ENCODE assay signal across 8 cellular contexts in the genomic region with DNA sequence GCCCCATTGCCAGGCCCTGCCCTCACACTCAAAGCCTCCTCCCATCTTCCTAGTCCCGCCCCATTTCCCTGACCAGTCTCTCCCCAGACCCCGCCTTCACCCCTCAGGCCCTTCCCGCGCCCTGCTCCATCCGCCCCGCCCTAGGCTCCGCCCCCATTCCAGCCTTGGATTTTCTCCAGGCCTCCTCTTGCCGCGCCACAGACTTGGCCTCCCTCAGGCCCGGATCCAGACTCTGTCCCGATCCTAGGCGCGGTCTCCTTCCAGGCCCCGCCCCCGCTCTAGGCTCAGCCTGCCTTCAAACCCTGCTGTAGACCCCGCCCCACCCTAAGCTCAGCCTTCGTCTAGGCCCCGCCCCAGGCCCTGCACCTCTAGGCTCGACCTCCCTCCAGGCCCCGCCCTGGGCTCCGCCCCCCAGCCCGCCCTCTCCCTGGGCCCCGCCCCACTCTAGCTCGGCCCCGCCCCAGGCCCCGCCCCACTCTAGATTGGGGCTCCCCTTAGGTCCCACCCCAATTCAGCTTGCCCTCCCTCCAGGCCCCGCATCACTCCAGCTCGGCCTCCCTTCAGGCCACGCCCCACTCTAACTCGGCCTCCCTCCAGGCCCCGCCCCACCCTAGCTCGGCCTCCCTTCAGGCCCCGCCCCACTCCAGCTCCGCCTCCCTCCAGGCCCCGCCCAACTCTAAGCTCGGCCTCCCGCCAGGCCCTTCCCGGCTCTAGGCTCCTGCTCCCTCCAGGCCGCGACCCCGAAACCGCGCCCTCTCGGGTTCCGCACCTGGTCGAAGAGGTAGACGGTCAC. TPM values are rescaled to one million over a fixed set of nuclear protein-coding genes. Genes with fewer than 3 reads are reported as not detected.
DNase-seq lines count a peak whose midpoint lies in the region; ATAC-seq and TF ChIP-seq lines count a peak whose summit lies in the region.

No MANE protein-coding gene starts in this region.

- TF ChIP-seq CTCF in osteocyte (IDR thresholded peaks at IDR 0.05), result no peak
- TF ChIP-seq CTCF in thoracic aorta (IDR thresholded peaks at IDR 0.05), result no peak

- H3K9me3 Mint-ChIP-seq in osteocyte (ENCODE audit: unreplicated experiment), result no peaks in the 10 kb centered on the region

- no peaks in the 10 kb centered on the region for H3K9me3 ChIP-seq in thoracic aorta

- H3K4me3 ChIP-seq in thoracic aorta, result peak overlapping the region; percentile 70

- H3K27me3 Mint-ChIP-seq in osteocyte (ENCODE audit: unreplicated experiment), result no peaks in the 10 kb centered on the region

- DNase-seq in DMS79 (lab: John Stamatoyannopoulos, UW) (peak; percentile 16), Kasumi-1 (lab: John Stamatoyannopoulos, UW) (peak; percentile 94 to 98), SK-N-DZ (ENCODE audit: low spot score) (peak; percentile 80), glomerular visceral epithelial cell (ENCODE audit: extremely low spot score) (peak; percentile 89), osteocyte (ENCODE audit: extremely low spot score, unreplicated experiment) (peak; percentile 98), thoracic aorta (ENCODE audit: low spot score) (peak; percentile 87)
- peak; percentile 80 for DNase-seq in activated naive CD4-positive, alpha-beta T cell treated with anti-CD3 and anti-CD28 coated beads, Interleukin-2, amount 50 U/mL, for 16 hours

- no peak overlapping the region for H3K27ac ChIP-seq in thoracic aorta

- peak overlapping the region; percentile 82 for H3K27ac Mint-ChIP-seq in osteocyte (ENCODE audit: unreplicated experiment)

- H3K4me3 Mint-ChIP-seq in osteocyte (ENCODE audit: unreplicated experiment), result peak overlapping the region; percentile 73

- peaks cover 0 to 20% of the 10 kb centered on the region in 2 donors for H3K4me1 ChIP-seq in thoracic aorta (ENCODE audit: control insufficient read depth in 1 of 2, low read depth in 2 of 2)

- H3K36me3 Mint-ChIP-seq in osteocyte (ENCODE audit: unreplicated experiment), result no peaks in the 10 kb centered on the region

- H3K36me3 ChIP-seq in thoracic aorta, result no peaks in the 10 kb centered on the region

- ATAC-seq in GM21737 (IDR thresholded peaks at IDR 0.05; ENCODE audit: unreplicated experiment) (peak; percentile 54), thoracic aorta (ENCODE audit: insufficient number of reproducible peaks, low FRiP score, low read depth) (peak; percentile 68)

- H3K27me3 ChIP-seq in thoracic aorta (replicated peaks; ENCODE audit: insufficient read depth), result no peaks in the 10 kb centered on the region

- peaks cover 39% of the 10 kb centered on the region for H3K4me1 Mint-ChIP-seq in osteocyte (ENCODE audit: unreplicated experiment)

RNA-seq across cellular contexts. Expression of a gene that starts 18.5 kb away (rescaled TPM):
- polyA plus RNA-seq in SK-N-DZ (2014; cell fraction: cytosol; rRNA removed), result 0.17 and 0.38 TPM in 2 replicates
- polyA plus RNA-seq in SK-N-DZ (2014; cell fraction: nucleus; rRNA removed), result 0.84 and 1.0 TPM in 2 replicates
- 0.32 and 0.39 TPM in 2 replicates for total RNA-seq in osteocyte
- 1 to 10 TPM in 1 of 2 donors, under 1 TPM in 1; 0.41 to 4.5 TPM for total RNA-seq in thoracic aorta

RNA-seq across cellular contexts. Expression of a gene that starts 24.0 kb away (rescaled TPM):
- polyA plus RNA-seq in SK-N-DZ (2014; cell fraction: cytosol; rRNA removed), result 27.6 and 28.1 TPM in 2 replicates
- 70.9 and 73.1 TPM in 2 replicates for polyA plus RNA-seq in SK-N-DZ (2014; cell fraction: nucleus; rRNA removed)
- total RNA-seq in osteocyte, result 92.1 and 107 TPM in 2 replicates
- 10 to 100 TPM; 50.6 to 79.4 TPM for total RNA-seq in thoracic aorta

RNA-seq across cellular contexts. Expression of a gene that starts 37.7 kb away (rescaled TPM):
- 0.14 and 0.38 TPM in 2 replicates for polyA plus RNA-seq in SK-N-DZ (2014; cell fraction: cytosol; rRNA removed)
- 1.1 and 1.5 TPM in 2 replicates for polyA plus RNA-seq in SK-N-DZ (2014; cell fraction: nucleus; rRNA removed)
- total RNA-seq in osteocyte (0.86 and 1.6 TPM in 2 replicates), thoracic aorta (1 to 10 TPM in 1 of 2 donors, under 1 TPM in 1; 0.27 to 1.2 TPM)

RNA-seq across cellular contexts. Expression of a gene that starts 47.3 kb away (rescaled TPM):
- 29.3 and 41.5 TPM in 2 replicates for polyA plus RNA-seq in SK-N-DZ (2014; cell fraction: cytosol; rRNA removed)
- polyA plus RNA-seq in SK-N-DZ (2014; cell fraction: nucleus; rRNA removed), result 11.7 and 14.8 TPM in 2 replicates
- 36.2 and 38.4 TPM in 2 replicates for total RNA-seq in osteocyte
- 10 to 100 TPM; 17.5 to 38.3 TPM for total RNA-seq in thoracic aorta

RNA-seq across cellular contexts. Expression of a gene that starts 58.9 kb away (rescaled TPM):
- polyA plus RNA-seq in SK-N-DZ (2014; cell fraction: cytosol; rRNA removed), result not detected in 2 replicates
- not detected in 2 replicates for polyA plus RNA-seq in SK-N-DZ (2014; cell fraction: nucleus; rRNA removed)
- total RNA-seq in osteocyte (not detected in 2 replicates), thoracic aorta (not detected)

Comparison
In these comparisons a context has a peak if more than half of its experiments do, and no peak if none do; other contexts are left out.
1. DNase-seq: peak in every context shown above with its lines; median percentile 98 in osteocyte; 96 in Kasumi-1; 89 in glomerular visceral epithelial cell; 87 in thoracic aorta; 80 in SK-N-DZ; 80 in activated naive CD4-positive, alpha-beta T cell treated with anti-CD3 and anti-CD28 coated beads, Interleukin-2, amount 50 U/mL, for 16 hours; 16 in DMS79.